ENCODE assay signal across 11 cellular contexts in the genomic region with DNA sequence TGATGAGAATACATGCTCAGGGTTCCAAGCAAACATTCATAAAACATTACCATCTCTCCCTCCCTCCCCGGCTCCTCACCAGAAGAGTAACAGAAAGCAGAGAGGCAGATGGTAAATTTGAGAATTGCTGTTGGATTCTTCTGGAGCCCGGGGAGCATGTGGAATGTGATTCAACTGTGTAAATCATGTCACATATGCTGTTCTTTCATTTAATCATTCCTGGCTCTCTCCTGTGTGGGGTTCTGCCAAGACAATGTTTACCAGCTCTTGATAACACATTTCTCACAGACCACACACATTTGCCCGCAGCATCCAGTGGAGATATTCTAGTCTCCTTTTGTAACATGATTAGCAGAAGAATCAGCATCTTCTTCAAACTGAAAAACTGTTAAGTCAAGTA. TPM values are rescaled to one million over a fixed set of nuclear protein-coding genes. Genes with fewer than 3 reads are reported as not detected.
DNase-seq lines count a peak whose midpoint lies in the region; ATAC-seq and TF ChIP-seq lines count a peak whose summit lies in the region.
"Had no signal": no experiment of that assay in that cellular context is flagged by ENCODE, and none has a peak within 500 bp of the region (broad histone marks: within the 10 kb centered on the region; RNA-seq: fewer than 3 reads in every experiment).

No MANE protein-coding gene starts in this region.

- H3K4me1 ChIP-seq in right lobe of liver (peaks cover 0 to 8% (median 0%) of the 10 kb centered on the region in 4 donors), uterus (no peaks in the 10 kb centered on the region)

- H3K27me3 ChIP-seq in right lobe of liver (no peaks in the 10 kb centered on the region), uterus (no peaks in the 10 kb centered on the region)
- H3K27me3 ChIP-seq: cardiac muscle cell had no signal

- H3K4me3 ChIP-seq in choroid plexus epithelial cell (ENCODE audit: low read depth, low read length) (no peak overlapping the region), right lobe of liver (no peak overlapping the region), uterus (no peak overlapping the region)
- H3K4me3 ChIP-seq: cardiac muscle cell had no signal

- intact Hi-C loops in right lobe of liver (cut with DNase I) (no loop called here), uterus (cut with DNase I; ENCODE audit: low total_unique reads) (no loop called here)

- peaks cover 17% of the 10 kb centered on the region for H3K27me3 Mint-ChIP-seq in T-helper 2 cell treated with Interferon-gamma antibody and Interleukin-4, amounts not matched to agents 5 μg/mL and 100 μg/mL, for 36 hours (ENCODE audit: low read depth)
- H3K27me3 Mint-ChIP-seq: T-cell had no signal

- TF ChIP-seq CTCF in choroid plexus epithelial cell (conservative IDR thresholded peaks at IDR 0.05; ENCODE audit: low read depth, low read length) (no peak), right lobe of liver (IDR thresholded peaks at IDR 0.05) (no peak), uterus (IDR thresholded peaks at IDR 0.05) (no peak)

- H3K4me1 Mint-ChIP-seq in T-helper 2 cell treated with Interferon-gamma antibody and Interleukin-4, amounts not matched to agents 5 μg/mL and 100 μg/mL, for 36 hours (ENCODE audit: low read depth) = no peaks in the 10 kb centered on the region
- H3K4me1 Mint-ChIP-seq: T-cell had no signal

- H3K27ac Mint-ChIP-seq in T-helper 2 cell treated with Interferon-gamma antibody and Interleukin-4, amounts not matched to agents 5 μg/mL and 100 μg/mL, for 36 hours = no peak overlapping the region
- H3K27ac Mint-ChIP-seq: T-cell had no signal

- H3K9me3 Mint-ChIP-seq in T-helper 2 cell treated with Interferon-gamma antibody and Interleukin-4, amounts not matched to agents 5 μg/mL and 100 μg/mL, for 36 hours = no peaks in the 10 kb centered on the region
- H3K9me3 Mint-ChIP-seq: T-cell had no signal

- WGBS in right lobe of liver (ENCODE audit: insufficient coverage, low coverage, low lambda C conversion rate, missing lambda C conversion rate) = 27% methylated on average over 3 of the region's 3 CpGs

- no peaks in the 10 kb centered on the region for H3K9me3 ChIP-seq in right lobe of liver
- no peaks in the 10 kb centered on the region for H3K9me3 ChIP-seq in uterus

- H3K36me3 ChIP-seq in right lobe of liver = peaks cover 0 to 7% (median 0%) of the 10 kb centered on the region in 4 donors
- H3K36me3 ChIP-seq in uterus = no peaks in the 10 kb centered on the region

- DNase-seq in NCI-H2029 treated with DMSO at 0.1 percent for 48 hours (lab: John Stamatoyannopoulos, UW) (peak; percentile 52), choroid plexus epithelial cell (ENCODE audit: low read depth) (peak; percentile 58), right lobe of liver (no peak), uterus (peak; percentile 43 to 68), NCI-H2227 (lab: John Stamatoyannopoulos, UW; ENCODE audit: unreplicated experiment) (no peak), ecto neural progenitor cell (ENCODE audit: low spot score) (no peak)
- DNase-seq in T-helper 2 cell treated with Interferon-gamma antibody and Interleukin-4, amounts not matched to agents 5 μg/mL and 100 μg/mL, for 36 hours (ENCODE audit: low spot score) = no peak
- DNase-seq: DND-41; NK-92 treated with Interleukin-12 subunit alpha and Interleukin-12 subunit beta, amount 100 ng/mL, for 24 hours; T-cell had no signal

- no peaks in the 10 kb centered on the region for H3K36me3 Mint-ChIP-seq in T-helper 2 cell treated with Interferon-gamma antibody and Interleukin-4, amounts not matched to agents 5 μg/mL and 100 μg/mL, for 36 hours (ENCODE audit: low read depth)
- H3K36me3 Mint-ChIP-seq: T-cell had no signal

- peak; percentile 88 to 93 (median 91) for ATAC-seq in right lobe of liver
- ATAC-seq: T-cell had no signal

- H3K27ac ChIP-seq in right lobe of liver (no peak overlapping the region), uterus (peak overlapping the region; percentile 40 to 59)
- H3K27ac ChIP-seq: cardiac muscle cell had no signal

- H3K4me3 Mint-ChIP-seq in T-helper 2 cell treated with Interferon-gamma antibody and Interleukin-4, amounts not matched to agents 5 μg/mL and 100 μg/mL, for 36 hours = no peak overlapping the region
- H3K4me3 Mint-ChIP-seq: T-cell had no signal

- TF ChIP-seq POLR2A in right lobe of liver (IDR thresholded peaks at IDR 0.05) (no peak), uterus (IDR thresholded peaks at IDR 0.05) (no peak)

RNA-seq across cellular contexts. Expression of a gene that starts 23.4 kb away (rescaled TPM):
- 10 to 100 TPM; 19.0 to 40.2 (median 21.1) TPM for total RNA-seq in right lobe of liver
- total RNA-seq in uterus = 100 to 1,000 TPM in 1 of 4 donors, 10 to 100 TPM in 3; 56.7 to 114 (median 80.1) TPM

Comparison
In these comparisons a context has a peak if more than half of its experiments do, and no peak if none do; other contexts are left out.
1. DNase-seq: peak in NCI-H2029 treated with DMSO at 0.1 percent for 48 hours (single experiment), choroid plexus epithelial cell (single experiment) and uterus (2 of 2); none in right lobe of liver (0 of 3), T-helper 2 cell treated with Interferon-gamma antibody and Interleukin-4, amounts not matched to agents 5 μg/mL and 100 μg/mL, for 36 hours (single experiment), NCI-H2227 (single experiment) and ecto neural progenitor cell (single experiment).
2. H3K27ac ChIP-seq: peak in uterus (2 of 2); none in right lobe of liver (0 of 3).